In the genomic region with DNA sequence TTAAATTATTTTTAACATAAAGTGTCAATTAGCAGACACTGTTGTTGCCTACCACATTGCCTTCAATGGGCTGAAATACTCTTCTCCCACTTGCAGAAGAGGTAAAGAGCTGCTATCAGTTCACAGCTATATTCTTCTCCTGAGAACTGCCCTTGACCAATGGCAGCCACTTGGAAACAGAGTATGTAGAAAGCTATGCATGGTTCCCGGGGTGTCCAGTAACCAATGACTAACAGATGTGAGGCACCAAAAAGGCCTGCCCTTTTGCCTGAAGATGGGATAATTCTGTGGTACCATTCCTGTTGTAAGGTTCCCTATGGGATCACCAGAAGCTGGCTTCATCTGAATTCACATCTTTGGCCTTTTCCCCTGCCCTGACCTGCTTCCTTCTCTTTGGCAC, we compare ENCODE assay signal across 15 cellular contexts.
DNase-seq lines count a peak whose midpoint lies in the region; ATAC-seq and TF ChIP-seq lines count a peak whose summit lies in the region.
"Had no signal": no experiment of that assay in that cellular context is flagged by ENCODE, and none has a peak within 500 bp of the region (broad histone marks: within the 10 kb centered on the region; RNA-seq: fewer than 3 reads in every experiment).

No MANE protein-coding gene starts in this region.

- H3K23ac ChIP-seq in neuronal stem cell (ENCODE audit: low read depth, low read length, poor library complexity) = no peak overlapping the region

- H4K91ac ChIP-seq in neuronal stem cell (ENCODE audit: low read depth, low read length, poor library complexity) = no peak overlapping the region

- no peak overlapping the region for H2BK12ac ChIP-seq in neuronal stem cell (ENCODE audit: low read length)

- H3K14ac ChIP-seq in neuronal stem cell (ENCODE audit: low read length) = no peak overlapping the region

- peak overlapping the region; percentile 24 for H4K8ac ChIP-seq in neuronal stem cell (ENCODE audit: low read depth, low read length)

- no peak overlapping the region for H2BK120ac ChIP-seq in neuronal stem cell (ENCODE audit: low read depth, low read length)

- ATAC-seq in HG03175 (IDR thresholded peaks at IDR 0.05; ENCODE audit: unreplicated experiment) = no peak
- ATAC-seq: CD8-positive, alpha-beta T cell; GM12878; HepG2; K562 had no signal

- H2BK5ac ChIP-seq in neuronal stem cell (ENCODE audit: low read length) = no peak overlapping the region

- H2AK5ac ChIP-seq in neuronal stem cell (ENCODE audit: low read depth, low read length) = no peak overlapping the region

- H3K4me2 ChIP-seq in neuronal stem cell (ENCODE audit: insufficient read depth, low read length, poor library complexity, severe bottlenecking) = no peak overlapping the region

- no peak overlapping the region for H3K18ac ChIP-seq in neuronal stem cell (ENCODE audit: low read length)

- no CpG with 5 or more reads among the region's 1 CpG for WGBS in neuronal stem cell (ENCODE audit: extremely low coverage in 2 of 2, insufficient read length in 2 of 2, insufficient replicate concordance in 1 of 2), 2 donors

- DNase-seq in EH (ENCODE audit: low read depth) = peak; percentile 44
- DNase-seq in NCI-H226 = peak; percentile 14
- DNase-seq in fibroblast of mammary gland (ENCODE audit: low read depth) = peak; percentile 5
- no peak for DNase-seq in neuronal stem cell (ENCODE audit: low spot score)
- DNase-seq in NOMO-1 treated with dmso at 0.1 percent for 144 hours (lab: John Stamatoyannopoulos, UW; ENCODE audit: unreplicated experiment) = no peak
- DNase-seq in kidney glomerular epithelial cell (lab: John Stamatoyannopoulos, UW) = no peak
- DNase-seq in HuH-7 (ENCODE audit: low spot score) = no peak
- DNase-seq: CD8-positive, alpha-beta T cell; COR-L47; GOT3; H9 had no signal

- TF ChIP-seq CTCF in fibroblast of mammary gland (conservative IDR thresholded peaks at IDR 0.05; ENCODE audit: control insufficient read depth, insufficient read depth, low read depth, low read length) = no peak

- no peak overlapping the region for H3K27ac ChIP-seq in neuronal stem cell (replicated peaks; ENCODE audit: low read length)

- H3K4me3 ChIP-seq in fibroblast of mammary gland (ENCODE audit: control insufficient read depth, low read depth, low read length) (no peak overlapping the region), neuronal stem cell (ENCODE audit: low read length in 2 of 2) (no peak overlapping the region)
- H3K4me3 ChIP-seq: GM12878, K562 had no signal

- H3K9me3 ChIP-seq in neuronal stem cell (replicated peaks in 1 of 2; ENCODE audit: control insufficient read depth in 2 of 2, insufficient read depth in 1 of 2, low read depth in 1 of 2, low read length in 2 of 2) = no peaks in the 10 kb centered on the region

- no peak overlapping the region for H3K9ac ChIP-seq in neuronal stem cell (ENCODE audit: low read depth, low read length, poor library complexity)

- H3K79me1 ChIP-seq in neuronal stem cell (ENCODE audit: low read depth, low read length) = no peaks in the 10 kb centered on the region

- no peak overlapping the region for H2AFZ ChIP-seq in neuronal stem cell (ENCODE audit: low read length)

- no peaks in the 10 kb centered on the region for H3K27me3 ChIP-seq in neuronal stem cell (ENCODE audit: control insufficient read depth in 3 of 3, insufficient read depth in 3 of 3, low read depth in 1 of 3, low read length in 3 of 3)

- no peak overlapping the region for H2BK15ac ChIP-seq in neuronal stem cell (ENCODE audit: low read length)

- H3K36me3 ChIP-seq in neuronal stem cell (replicated peaks in 1 of 2; ENCODE audit: control insufficient read depth in 2 of 2, insufficient read depth in 2 of 2, low read length in 2 of 2) = no peaks in the 10 kb centered on the region

- H3K4ac ChIP-seq in neuronal stem cell (ENCODE audit: low read length) = no peak overlapping the region

- H3K4me1 ChIP-seq in neuronal stem cell (ENCODE audit: control insufficient read depth in 2 of 2, insufficient read depth in 1 of 2, low read depth in 1 of 2, low read length in 2 of 2) = peaks cover 0 to 7% of the 10 kb centered on the region in 2 donors

Comparison
In these comparisons a context has a peak if more than half of its experiments do, and no peak if none do; other contexts are left out.
1. DNase-seq: peak in EH (single experiment), NCI-H226 (single experiment) and fibroblast of mammary gland (single experiment); none in neuronal stem cell (single experiment), NOMO-1 treated with dmso at 0.1 percent for 144 hours (single experiment), kidney glomerular epithelial cell (single experiment) and HuH-7 (single experiment).